25 cellular contexts compared by ENCODE assay signal in the genomic region with DNA sequence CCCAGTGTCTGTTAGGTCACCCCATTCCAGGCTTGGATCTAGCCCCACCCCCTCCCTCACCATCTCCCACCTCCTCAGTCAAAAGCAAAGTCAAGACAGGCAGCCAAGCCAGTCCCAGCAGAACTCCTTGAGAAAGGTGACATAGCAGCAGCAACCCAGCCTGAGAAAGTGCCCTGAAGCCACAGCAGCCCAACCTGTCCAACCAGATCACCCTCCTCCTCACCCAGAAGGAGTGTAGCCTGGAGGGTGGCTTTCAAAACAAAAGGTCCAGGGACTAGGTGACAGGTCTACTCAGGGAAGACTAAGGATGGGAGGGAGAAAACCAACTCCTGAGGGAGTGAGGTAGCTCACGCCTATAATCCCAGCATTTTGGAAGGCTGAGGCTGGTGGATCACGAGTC. TPM values are rescaled to one million over a fixed set of nuclear protein-coding genes. Genes with fewer than 3 reads are reported as not detected.
DNase-seq lines count a peak whose midpoint lies in the region; ATAC-seq, FAIRE-seq and TF ChIP-seq lines count a peak whose summit lies in the region.
"Had no signal": no experiment of that assay in that cellular context is flagged by ENCODE, and none has a peak within 500 bp of the region (broad histone marks: within the 10 kb centered on the region; RNA-seq: fewer than 3 reads in every experiment).

No MANE protein-coding gene starts in this region.

- no peak for TF ChIP-seq EP300 in H1 (IDR thresholded peaks at IDR 0.05; ENCODE audit: borderline replicate concordance in 1 of 2, low read depth in 2 of 2, low read length in 2 of 2)

- no peak overlapping the region for H3K4me3 ChIP-seq in H1 (ENCODE audit: extremely low read depth in 1 of 4, insufficient read depth in 2 of 4, low read depth in 3 of 4, low read length in 4 of 4)
- H3K4me3 ChIP-seq in trophoblast cell (ENCODE audit: low read depth, low read length) = no peak overlapping the region
- no peak overlapping the region for H3K4me3 ChIP-seq in A673 (ENCODE audit: low read depth, low read length, poor library complexity, severe bottlenecking)
- H3K4me3 ChIP-seq in adrenal gland = no peak overlapping the region
- H3K4me3 ChIP-seq: ascending aorta, heart left ventricle, tibial nerve had no signal

- no peak overlapping the region for H3K4me2 ChIP-seq in H1 (ENCODE audit: insufficient read depth in 1 of 2, low read depth in 2 of 2, low read length in 2 of 2)
- peak overlapping the region; percentile 18 for H3K4me2 ChIP-seq in trophoblast cell (ENCODE audit: low read length)

- H3K79me2 ChIP-seq in H1 (ENCODE audit: control insufficient read depth in 1 of 2, insufficient read depth in 2 of 2, low read length in 2 of 2) (peaks cover 0 to 12% of the 10 kb centered on the region in 2 experiments; a peak in 1 of 4 replicates), trophoblast cell (ENCODE audit: control insufficient read depth, insufficient read depth, low read length, poor library complexity) (no peaks in the 10 kb centered on the region)

- H3K18ac ChIP-seq in H1 (ENCODE audit: extremely low read depth, low read length) (no peak overlapping the region), trophoblast cell (ENCODE audit: low read length) (peak overlapping the region; percentile 4)

- H3K27ac ChIP-seq in 22Rv1 (peak overlapping the region; percentile 53), H1 (ENCODE audit: low read depth, low read length) (no peak overlapping the region), trophoblast cell (ENCODE audit: low read depth, low read length) (peak overlapping the region; percentile 77), A673 (ENCODE audit: low read depth, low read length, poor library complexity, severe bottlenecking) (no peak overlapping the region), adrenal gland (no peak overlapping the region)
- H3K27ac ChIP-seq: ascending aorta, heart left ventricle, tibial nerve had no signal

- peak overlapping the region; percentile 4; the same call in 1 of the 2 replicates for H2BK5ac ChIP-seq in H1 (ENCODE audit: low read depth, low read length)
- no peak overlapping the region for H2BK5ac ChIP-seq in trophoblast cell (ENCODE audit: low read depth, low read length, poor library complexity)

- no TSS peak for BruUV-seq in A673 (replicated peaks; lab: Mats Ljungman, UMichigan)

- 0 out of 2 replicates have a peak overlapping the region, but pooled peaks have one; percentile 49 for H2BK15ac ChIP-seq in H1 (ENCODE audit: low read length)

- H3K36me3 ChIP-seq in H1 (ENCODE audit: control insufficient read depth in 2 of 4, insufficient read depth in 4 of 4, low read length in 3 of 4) (no peaks in the 10 kb centered on the region), trophoblast cell (ENCODE audit: control insufficient read depth in 1 of 2, insufficient read depth in 2 of 2, low read length in 2 of 2) (no peaks in the 10 kb centered on the region), A673 (ENCODE audit: insufficient read depth, low read length, poor library complexity, severe bottlenecking) (no peaks in the 10 kb centered on the region), adrenal gland (replicated peaks in 1 of 2) (no peaks in the 10 kb centered on the region)
- H3K36me3 ChIP-seq: ascending aorta, heart left ventricle had no signal

- TF ChIP-seq POLR2A in H1 (IDR thresholded peaks at IDR 0.05; ENCODE audit: control extremely low read depth in 1 of 2, low read depth in 2 of 2, low read length in 2 of 2) (no peak), adrenal gland (IDR thresholded peaks at IDR 0.05) (no peak)

- no peak for DNase-seq in HTR-8/SVneo (ENCODE audit: insufficient read length, low spot score)
- no peak for DNase-seq in H1 (ENCODE audit: low read depth in 1 of 2, low spot score in 2 of 2)
- peak; percentile 94 to 95 for DNase-seq in trophoblast cell
- DNase-seq in A673 (ENCODE audit: low spot score) = no peak
- DNase-seq in activated T-helper 1 cell treated with anti-CD3 and anti-CD28 coated beads, Interleukin-12 subunit alpha, Interleukin-12 subunit beta, Interleukin-2, Interleukin-4 antibody, amounts not matched to agents 30 ng/mL and 10 ng/mL and 1 ng/mL, durations not matched to agents 14 hours and 24 hours and 36 hours (ENCODE audit: low spot score) = no peak
- no peak for DNase-seq in adrenal gland
- DNase-seq: activated CD4-positive, alpha-beta memory T cell treated with anti-CD3 and anti-CD28 coated beads for 36 hours; activated naive CD4-positive, alpha-beta T cell treated with anti-CD3 and anti-CD28 coated beads for 36 hours; activated T-cell treated with anti-CD3 and anti-CD28 coated beads for 4 hours; DMS79; H9; heart left ventricle; naive thymus-derived CD8-positive, alpha-beta T cell; NCI-H1694; NCI-H446 treated with DMSO at 0.1 percent for 48 hours; Right ventricle myocardium superior; stimulated activated naive B cell treated with anti-CD40 and anti-IgM and Interleukin-4, amounts not matched to agents 10 μg/mL and 1 μg/mL and 100 μg/mL, for 72 hours had no signal

- CTCF ChIA-PET in H1 (lab: Charles Lee; ENCODE audit: partially characterized antibody) = interaction anchor here (0.6 to 3.0 kb wide), 4 partner anchors 14 to 1483 kb away, joined by 3 to 20 read pairs (median 6); no protein-coding TSS in a partner anchor
- CTCF ChIA-PET in A673 (lab: Charles Lee) = no interaction called here

- no peak for ATAC-seq in HG02642 (IDR thresholded peaks at IDR 0.05; ENCODE audit: poor library complexity, unreplicated experiment)
- ATAC-seq: heart left ventricle; HepG2; naive thymus-derived CD8-positive, alpha-beta T cell; stimulated activated naive B cell treated with anti-CD40 and anti-IgM and Interleukin-4, amounts not matched to agents 10 μg/mL and 1 μg/mL and 100 μg/mL, for 72 hours had no signal

- no peak overlapping the region for H3K4me3 Mint-ChIP-seq in activated T-helper 1 cell treated with anti-CD3 and anti-CD28 coated beads, Interleukin-12 subunit alpha, Interleukin-12 subunit beta, Interleukin-2, Interleukin-4 antibody, amounts not matched to agents 30 ng/mL and 10 ng/mL and 1 ng/mL, durations not matched to agents 14 hours and 24 hours and 36 hours
- H3K4me3 Mint-ChIP-seq: activated CD4-positive, alpha-beta memory T cell treated with anti-CD3 and anti-CD28 coated beads for 36 hours; activated naive CD4-positive, alpha-beta T cell treated with anti-CD3 and anti-CD28 coated beads for 36 hours; H9; naive thymus-derived CD8-positive, alpha-beta T cell; stimulated activated naive B cell treated with anti-CD40 and anti-IgM and Interleukin-4, amounts not matched to agents 10 μg/mL and 1 μg/mL and 100 μg/mL, for 72 hours had no signal

- H4K91ac ChIP-seq in H1 (replicated peaks; ENCODE audit: insufficient read length, low read length) = no peak overlapping the region
- H4K91ac ChIP-seq in trophoblast cell (ENCODE audit: low read depth, low read length) = no peak overlapping the region

- H3K4me1 Mint-ChIP-seq in activated T-helper 1 cell treated with anti-CD3 and anti-CD28 coated beads, Interleukin-12 subunit alpha, Interleukin-12 subunit beta, Interleukin-2, Interleukin-4 antibody, amounts not matched to agents 30 ng/mL and 10 ng/mL and 1 ng/mL, durations not matched to agents 14 hours and 24 hours and 36 hours (ENCODE audit: low read depth) = no peaks in the 10 kb centered on the region

- no peak for TF ChIP-seq RAD21 in H1 (IDR thresholded peaks at IDR 0.05 in 1 of 2, conservative IDR thresholded peaks at IDR 0.05 in 1 of 2; ENCODE audit: low read depth in 2 of 2, low read length in 2 of 2)

- no peak for TF ChIP-seq CTCF in 22Rv1 (IDR thresholded peaks at IDR 0.05)
- no peak for TF ChIP-seq CTCF in H1 (IDR thresholded peaks at IDR 0.05; ENCODE audit: control extremely low read depth in 1 of 3, insufficient read depth in 1 of 3, low read depth in 1 of 3, low read length in 3 of 3)
- no peak for TF ChIP-seq CTCF in A673 (conservative IDR thresholded peaks at IDR 0.05; ENCODE audit: low read depth, low read length)
- no peak for TF ChIP-seq CTCF in adrenal gland (IDR thresholded peaks at IDR 0.05)

- WGBS in H1 (ENCODE audit: extremely low coverage in 1 of 2, insufficient coverage in 1 of 2, insufficient read length in 1 of 2, insufficient replicate concordance in 2 of 2, low coverage in 1 of 2, low lambda C conversion rate in 2 of 2, missing lambda C conversion rate in 1 of 2), 2 experiments = 94% methylated on average over 2 of the region's 2 CpGs; no CpG with 5 or more reads in 1 of the 2 experiments
- no CpG with 5 or more reads among the region's 2 CpGs for WGBS in trophoblast cell (ENCODE audit: extremely low coverage, insufficient coverage, insufficient read length)
- WGBS in adrenal gland, 4 donors = 78 to 100% (median 95%) methylated on average over 2 of the region's 2 CpGs

- no peaks in the 10 kb centered on the region for H3K36me3 Mint-ChIP-seq in activated T-helper 1 cell treated with anti-CD3 and anti-CD28 coated beads, Interleukin-12 subunit alpha, Interleukin-12 subunit beta, Interleukin-2, Interleukin-4 antibody, amounts not matched to agents 30 ng/mL and 10 ng/mL and 1 ng/mL, durations not matched to agents 14 hours and 24 hours and 36 hours (ENCODE audit: low read depth)
- H3K36me3 Mint-ChIP-seq: activated CD4-positive, alpha-beta memory T cell treated with anti-CD3 and anti-CD28 coated beads for 36 hours had no signal

- H4K5ac ChIP-seq in H1 (ENCODE audit: insufficient read length, low read depth, low read length) = no peak overlapping the region

- H3K23ac ChIP-seq in H1 (ENCODE audit: insufficient read length) (no peak overlapping the region), trophoblast cell (ENCODE audit: low read length) (no peak overlapping the region)

- H2AFZ ChIP-seq in H1 (ENCODE audit: low read length) (no peak overlapping the region), trophoblast cell (ENCODE audit: insufficient read depth, low read length, poor library complexity) (no peak overlapping the region)

- H2BK120ac ChIP-seq in H1 (replicated peaks; ENCODE audit: low read depth, low read length) (no peak overlapping the region), trophoblast cell (ENCODE audit: insufficient read depth, low read length, poor library complexity) (no peak overlapping the region)

- H3K14ac ChIP-seq in H1 (ENCODE audit: insufficient read length) (no peak overlapping the region), trophoblast cell (ENCODE audit: low read length) (no peak overlapping the region)

- H3K9me3 Mint-ChIP-seq in activated T-helper 1 cell treated with anti-CD3 and anti-CD28 coated beads, Interleukin-12 subunit alpha, Interleukin-12 subunit beta, Interleukin-2, Interleukin-4 antibody, amounts not matched to agents 30 ng/mL and 10 ng/mL and 1 ng/mL, durations not matched to agents 14 hours and 24 hours and 36 hours = no peaks in the 10 kb centered on the region
- H3K9me3 Mint-ChIP-seq: activated CD4-positive, alpha-beta memory T cell treated with anti-CD3 and anti-CD28 coated beads for 36 hours; activated naive CD4-positive, alpha-beta T cell treated with anti-CD3 and anti-CD28 coated beads for 36 hours; H9; naive thymus-derived CD8-positive, alpha-beta T cell; stimulated activated naive B cell treated with anti-CD40 and anti-IgM and Interleukin-4, amounts not matched to agents 10 μg/mL and 1 μg/mL and 100 μg/mL, for 72 hours had no signal

- H3K27me3 Mint-ChIP-seq in activated T-helper 1 cell treated with anti-CD3 and anti-CD28 coated beads, Interleukin-12 subunit alpha, Interleukin-12 subunit beta, Interleukin-2, Interleukin-4 antibody, amounts not matched to agents 30 ng/mL and 10 ng/mL and 1 ng/mL, durations not matched to agents 14 hours and 24 hours and 36 hours (ENCODE audit: insufficient read depth) = peaks cover 12% of the 10 kb centered on the region
- H3K27me3 Mint-ChIP-seq: activated CD4-positive, alpha-beta memory T cell treated with anti-CD3 and anti-CD28 coated beads for 36 hours; naive thymus-derived CD8-positive, alpha-beta T cell had no signal

- H3K23me2 ChIP-seq in H1 (ENCODE audit: low read depth, low read length) = no peaks in the 10 kb centered on the region; the same call in 1 of the 2 replicates

- H2AK5ac ChIP-seq in H1 (ENCODE audit: low read depth, low read length) (no peak overlapping the region), trophoblast cell (ENCODE audit: low read length) (no peak overlapping the region)

- no peak overlapping the region for H3K27ac Mint-ChIP-seq in activated T-helper 1 cell treated with anti-CD3 and anti-CD28 coated beads, Interleukin-12 subunit alpha, Interleukin-12 subunit beta, Interleukin-2, Interleukin-4 antibody, amounts not matched to agents 30 ng/mL and 10 ng/mL and 1 ng/mL, durations not matched to agents 14 hours and 24 hours and 36 hours
- H3K27ac Mint-ChIP-seq: activated CD4-positive, alpha-beta memory T cell treated with anti-CD3 and anti-CD28 coated beads for 36 hours; activated naive CD4-positive, alpha-beta T cell treated with anti-CD3 and anti-CD28 coated beads for 36 hours; stimulated activated naive B cell treated with anti-CD40 and anti-IgM and Interleukin-4, amounts not matched to agents 10 μg/mL and 1 μg/mL and 100 μg/mL, for 72 hours had no signal

- H2BK20ac ChIP-seq in H1 (ENCODE audit: low read length) = no peak overlapping the region

- H3K27me3 ChIP-seq in H1 (replicated peaks in 1 of 4; ENCODE audit: control insufficient read depth in 3 of 4, extremely low read depth in 1 of 4, insufficient read depth in 3 of 4, low read length in 3 of 4) (peaks cover 0 to 12% (median 2%) of the 10 kb centered on the region in 4 experiments; a peak in 3 of 7 replicates), trophoblast cell (ENCODE audit: insufficient read depth, low read length) (no peaks in the 10 kb centered on the region), A673 (replicated peaks; ENCODE audit: insufficient read depth, low read depth, low read length, poor library complexity) (no peaks in the 10 kb centered on the region), adrenal gland (no peaks in the 10 kb centered on the region)
- H3K27me3 ChIP-seq: ascending aorta, heart left ventricle had no signal

- FAIRE-seq in HTR-8/SVneo (lab: Jason Lieb, UNC) (peak; percentile 89), H1 (lab: Jason Lieb, UNC) (no peak)
- FAIRE-seq: HepG2 had no signal

- H4K8ac ChIP-seq in H1 (ENCODE audit: extremely low read depth, insufficient read depth, low read length) = no peak overlapping the region
- H4K8ac ChIP-seq in trophoblast cell (ENCODE audit: low read depth, low read length) = no peak overlapping the region

- peaks cover 0 to 2% of the 10 kb centered on the region in 2 experiments for H4K20me1 ChIP-seq in H1 (replicated peaks in 1 of 2; ENCODE audit: control insufficient read depth in 1 of 2, insufficient read depth in 2 of 2, low read length in 2 of 2)

- intact Hi-C loops in A673 (cut with micrococcal nuclease; ENCODE audit: unreplicated experiment) = no loop called here
- intact Hi-C loops in activated T-helper 1 cell treated with anti-CD3 and anti-CD28 coated beads, Interleukin-12 subunit alpha, Interleukin-12 subunit beta, Interleukin-2, Interleukin-4 antibody, amounts not matched to agents 30 ng/mL and 10 ng/mL and 1 ng/mL, durations not matched to agents 14 hours and 24 hours and 36 hours (cut with micrococcal nuclease) = no loop called here
- intact Hi-C loops in adrenal gland (cut with DNase I) = no loop called here

- H2BK12ac ChIP-seq in H1 (ENCODE audit: low read depth, low read length) (no peak overlapping the region; the same call in 1 of the 2 replicates), trophoblast cell (ENCODE audit: low read length) (no peak overlapping the region)

- no peak overlapping the region for H3K4ac ChIP-seq in H1 (replicated peaks; ENCODE audit: insufficient read length, low read depth, low read length)
- no peak overlapping the region for H3K4ac ChIP-seq in trophoblast cell (ENCODE audit: low read depth, low read length)

- no peak overlapping the region for H3K56ac ChIP-seq in H1 (replicated peaks; ENCODE audit: insufficient read length, low read depth, low read length)

- POLR2A ChIA-PET in H1 (lab: Charles Lee; ENCODE audit: partially characterized antibody) (interaction anchor here (2.1 to 3.5 kb wide), 2 partner anchors 10 to 19 kb away, joined by 7 to 9 read pairs; no protein-coding TSS in a partner anchor), A673 (lab: Charles Lee; ENCODE audit: low non-redundant PET) (no interaction called here)

- H3K4me1 ChIP-seq in H1 (replicated peaks in 1 of 4; ENCODE audit: control insufficient read depth in 3 of 4, insufficient read depth in 4 of 4, low read length in 3 of 4) = peaks cover 0 to 25% (median 14%) of the 10 kb centered on the region in 4 experiments; a peak in 6 of 7 replicates
- H3K4me1 ChIP-seq in trophoblast cell (ENCODE audit: control insufficient read depth in 1 of 2, insufficient read depth in 2 of 2, low read length in 2 of 2) = peaks cover 26 to 29% of the 10 kb centered on the region in 2 experiments
- peaks cover 15% of the 10 kb centered on the region for H3K4me1 ChIP-seq in A673 (ENCODE audit: insufficient read depth, low read length, poor library complexity, severe bottlenecking)
- H3K4me1 ChIP-seq in adrenal gland (replicated peaks in 1 of 2) = peaks cover 5 to 8% of the 10 kb centered on the region in 2 donors

- H3K9ac ChIP-seq in H1 (replicated peaks in 1 of 4; ENCODE audit: extremely low read depth in 1 of 4, low read depth in 3 of 4, low read length in 3 of 4) (no peak overlapping the region), trophoblast cell (ENCODE audit: low read length) (no peak overlapping the region)

- H3K79me1 ChIP-seq in H1 (ENCODE audit: low read depth, low read length) (peaks cover 8% of the 10 kb centered on the region), trophoblast cell (ENCODE audit: low read length) (peaks cover 11% of the 10 kb centered on the region)

- H4K12ac ChIP-seq in trophoblast cell (ENCODE audit: low read depth, low read length) = no peak overlapping the region

- H3K9me3 ChIP-seq in H1 (ENCODE audit: insufficient read depth in 2 of 2, low read depth in 1 of 2, low read length in 1 of 2) (no peaks in the 10 kb centered on the region), trophoblast cell (ENCODE audit: insufficient read depth, low read depth, low read length) (no peaks in the 10 kb centered on the region), A673 (ENCODE audit: low read depth, low read length, poor library complexity, severe bottlenecking) (no peaks in the 10 kb centered on the region), adrenal gland (replicated peaks in 1 of 3) (no peaks in the 10 kb centered on the region)
- H3K9me3 ChIP-seq: ascending aorta, heart left ventricle, tibial nerve had no signal

RNA-seq across cellular contexts. Expression of a gene that starts 5.2 kb away (rescaled TPM):
- total RNA-seq in H1 (2021; fragmentation: NEBNext Ultra II Directional; extraction: Animal tissue kit (Norgen Biotek cat#: 25700)) = 58.1 and 59.2 TPM in 2 replicates
- polyA plus RNA-seq in H1 (2011; rRNA removed) (38.8 and 63.4 TPM in 2 replicates), adrenal gland (1 to 10 TPM; 3.6 to 8.6 (median 5.8) TPM)
- 37.8 TPM for polyA plus RNA-seq in H1 (2011; cell fraction: cytosol; rRNA removed)
- polyA plus RNA-seq in H1 (2011; cell fraction: nucleus; rRNA removed) = 46.7 TPM
- 35.3 to 39.3 TPM (median 37.0 TPM) in 4 replicates for polyA plus RNA-seq in H1 (2012, experiment 1 of 2)
- 35.0 TPM for polyA plus RNA-seq in H1 (2012, experiment 2 of 2)
- polyA plus RNA-seq in H1 (2013, experiment 1 of 2) = 29.4 TPM
- 30.4 TPM for polyA plus RNA-seq in H1 (2013, experiment 2 of 2)
- 25.9 and 31.7 TPM in 2 replicates for polyA minus RNA-seq in H1 (2011; rRNA and poly(A)+ RNA removed)
- polyA minus RNA-seq in H1 (2011; cell fraction: cytosol; rRNA and poly(A)+ RNA removed) = 15.9 TPM
- polyA minus RNA-seq in H1 (2011; cell fraction: nucleus; rRNA and poly(A)+ RNA removed) = 14.5 TPM
- polyA plus RNA-seq in trophoblast cell (2013) = 21.0 and 21.9 TPM in 2 replicates
- total RNA-seq in A673 (2021) (23.6 and 26.9 TPM in 2 replicates), adrenal gland (1 to 10 TPM in 7 of 8 donors, under 1 TPM in 1; 0.95 to 8.9 (median 3.2) TPM)
- 5.7 and 6.0 TPM in 2 replicates for total RNA-seq in activated T-helper 1 cell treated with anti-CD3 and anti-CD28 coated beads, Interleukin-12 subunit alpha, Interleukin-12 subunit beta, Interleukin-2, Interleukin-4 antibody, amounts not matched to agents 30 ng/mL and 10 ng/mL and 1 ng/mL, durations not matched to agents 14 hours and 24 hours and 36 hours

RNA-seq across cellular contexts. Expression of a gene that starts 19.7 kb away (rescaled TPM):
- 13.8 and 16.0 TPM in 2 replicates for total RNA-seq in H1 (2021; fragmentation: NEBNext Ultra II Directional; extraction: Animal tissue kit (Norgen Biotek cat#: 25700))
- polyA plus RNA-seq in H1 (2011; rRNA removed) (19.3 and 20.7 TPM in 2 replicates), adrenal gland (10 to 100 TPM; 18.0 to 20.2 (median 18.7) TPM)
- polyA plus RNA-seq in H1 (2011; cell fraction: cytosol; rRNA removed) = 21.8 TPM
- polyA plus RNA-seq in H1 (2011; cell fraction: nucleus; rRNA removed) = 30.2 TPM
- 12.4 to 17.8 TPM (median 16.1 TPM) in 4 replicates for polyA plus RNA-seq in H1 (2012, experiment 1 of 2)
- polyA plus RNA-seq in H1 (2012, experiment 2 of 2) = 16.3 TPM
- polyA plus RNA-seq in H1 (2013, experiment 1 of 2) = 9.0 TPM
- polyA plus RNA-seq in H1 (2013, experiment 2 of 2) = 8.3 TPM
- 30.5 and 33.3 TPM in 2 replicates for polyA minus RNA-seq in H1 (2011; rRNA and poly(A)+ RNA removed)
- polyA minus RNA-seq in H1 (2011; cell fraction: cytosol; rRNA and poly(A)+ RNA removed) = 21.4 TPM
- 22.4 TPM for polyA minus RNA-seq in H1 (2011; cell fraction: nucleus; rRNA and poly(A)+ RNA removed)
- polyA plus RNA-seq in trophoblast cell (2013) = 11.9 and 12.1 TPM in 2 replicates
- total RNA-seq in A673 (2021) (22.4 and 24.0 TPM in 2 replicates), adrenal gland (10 to 100 TPM; 12.2 to 27.2 (median 25.0) TPM)
- 14.3 and 17.8 TPM in 2 replicates for total RNA-seq in activated T-helper 1 cell treated with anti-CD3 and anti-CD28 coated beads, Interleukin-12 subunit alpha, Interleukin-12 subunit beta, Interleukin-2, Interleukin-4 antibody, amounts not matched to agents 30 ng/mL and 10 ng/mL and 1 ng/mL, durations not matched to agents 14 hours and 24 hours and 36 hours

RNA-seq across cellular contexts. Expression of a gene that starts 24.4 kb away (rescaled TPM):
- 0.30 and 0.50 TPM in 2 replicates for total RNA-seq in H1 (2021; fragmentation: NEBNext Ultra II Directional; extraction: Animal tissue kit (Norgen Biotek cat#: 25700))
- polyA plus RNA-seq in H1 (2011; rRNA removed) = 0.49 and 0.89 TPM in 2 replicates
- polyA plus RNA-seq in H1 (2011; cell fraction: cytosol; rRNA removed) = 0.61 TPM
- polyA plus RNA-seq in H1 (2011; cell fraction: nucleus; rRNA removed) = 0.66 TPM
- 0.50 to 0.96 TPM (median 0.64 TPM) in 3 of 4 replicates, not detected in the other for polyA plus RNA-seq in H1 (2012, experiment 1 of 2)
- 1.5 TPM for polyA plus RNA-seq in H1 (2012, experiment 2 of 2)
- 0.36 TPM for polyA plus RNA-seq in H1 (2013, experiment 1 of 2)
- 0.46 TPM for polyA plus RNA-seq in H1 (2013, experiment 2 of 2)
- polyA minus RNA-seq in H1 (2011; rRNA and poly(A)+ RNA removed) = 0.38 and 0.56 TPM in 2 replicates
- not detected for polyA minus RNA-seq in H1 (2011; cell fraction: cytosol; rRNA and poly(A)+ RNA removed)
- not detected for polyA minus RNA-seq in H1 (2011; cell fraction: nucleus; rRNA and poly(A)+ RNA removed)
- polyA plus RNA-seq in trophoblast cell (2013) = 0.05 TPM in 1 of 2 replicates, not detected in the other
- total RNA-seq in A673 (2021) = 0.33 TPM in 1 of 2 replicates, not detected in the other
- not detected in 2 replicates for total RNA-seq in activated T-helper 1 cell treated with anti-CD3 and anti-CD28 coated beads, Interleukin-12 subunit alpha, Interleukin-12 subunit beta, Interleukin-2, Interleukin-4 antibody, amounts not matched to agents 30 ng/mL and 10 ng/mL and 1 ng/mL, durations not matched to agents 14 hours and 24 hours and 36 hours
- total RNA-seq in adrenal gland = under 1 TPM in 2 of 8 donors, not detected in 6; 0.31 to 0.36 TPM
- 1 to 10 TPM in 1 of 3 donors, under 1 TPM in 1, not detected in 1; 0.73 to 1.4 TPM for polyA plus RNA-seq in adrenal gland
- total RNA-seq: activated CD4-positive, alpha-beta memory T cell treated with anti-CD3 and anti-CD28 coated beads for 36 hours; activated naive CD4-positive, alpha-beta T cell treated with anti-CD3 and anti-CD28 coated beads for 36 hours; ascending aorta; heart left ventricle; lung microvascular endothelial cell; naive thymus-derived CD8-positive, alpha-beta T cell; osteocyte; Right ventricle myocardium superior; T-helper 1 cell treated with Interleukin-12 subunit alpha and Interleukin-12 subunit beta and Interleukin-4 antibody, amounts not matched to agents 30 ng/mL and 1 ng/mL, for 36 hours; tibial nerve had no signal

RNA-seq across cellular contexts. Expression of a gene that starts 52.7 kb away (rescaled TPM):
- total RNA-seq in H1 (2021; fragmentation: NEBNext Ultra II Directional; extraction: Animal tissue kit (Norgen Biotek cat#: 25700)) = 50.2 and 55.6 TPM in 2 replicates
- polyA plus RNA-seq in H1 (2011; rRNA removed) = 44.8 and 59.3 TPM in 2 replicates
- 43.3 TPM for polyA plus RNA-seq in H1 (2011; cell fraction: cytosol; rRNA removed)
- 11.4 TPM for polyA plus RNA-seq in H1 (2011; cell fraction: nucleus; rRNA removed)
- polyA plus RNA-seq in H1 (2012, experiment 1 of 2) = 31.2 to 64.3 TPM (median 43.5 TPM) in 4 replicates
- 35.9 TPM for polyA plus RNA-seq in H1 (2012, experiment 2 of 2)
- polyA plus RNA-seq in H1 (2013, experiment 1 of 2) = 149 TPM
- 132 TPM for polyA plus RNA-seq in H1 (2013, experiment 2 of 2)
- 9.7 and 14.7 TPM in 2 replicates for polyA minus RNA-seq in H1 (2011; rRNA and poly(A)+ RNA removed)
- polyA minus RNA-seq in H1 (2011; cell fraction: cytosol; rRNA and poly(A)+ RNA removed) = 6.9 TPM
- polyA minus RNA-seq in H1 (2011; cell fraction: nucleus; rRNA and poly(A)+ RNA removed) = 37.0 TPM
- 58.2 and 62.6 TPM in 2 replicates for polyA plus RNA-seq in trophoblast cell (2013)
- total RNA-seq in A673 (2021) = 61.9 and 65.2 TPM in 2 replicates
- 50.7 and 51.3 TPM in 2 replicates for total RNA-seq in activated T-helper 1 cell treated with anti-CD3 and anti-CD28 coated beads, Interleukin-12 subunit alpha, Interleukin-12 subunit beta, Interleukin-2, Interleukin-4 antibody, amounts not matched to agents 30 ng/mL and 10 ng/mL and 1 ng/mL, durations not matched to agents 14 hours and 24 hours and 36 hours
- 100 to 1,000 TPM in 1 of 8 donors, 10 to 100 TPM in 7; 54.4 to 101 (median 74.2) TPM for total RNA-seq in adrenal gland
- 10 to 100 TPM; 36.7 to 97.0 (median 46.4) TPM for polyA plus RNA-seq in adrenal gland

Comparison
In these comparisons a context has a peak if more than half of its experiments do, and no peak if none do; other contexts are left out.
1. H3K27ac ChIP-seq: peak in 22Rv1 (single experiment) and trophoblast cell (single experiment); none in H1 (single experiment), A673 (single experiment) and adrenal gland (0 of 5).
2. DNase-seq: peak in trophoblast cell (2 of 2); none in HTR-8/SVneo (single experiment), H1 (0 of 2), A673 (single experiment), activated T-helper 1 cell treated with anti-CD3 and anti-CD28 coated beads, Interleukin-12 subunit alpha, Interleukin-12 subunit beta, Interleukin-2, Interleukin-4 antibody, amounts not matched to agents 30 ng/mL and 10 ng/mL and 1 ng/mL, durations not matched to agents 14 hours and 24 hours and 36 hours (single experiment) and adrenal gland (0 of 7).